18 cellular contexts compared by ENCODE assay signal in the genomic region with DNA sequence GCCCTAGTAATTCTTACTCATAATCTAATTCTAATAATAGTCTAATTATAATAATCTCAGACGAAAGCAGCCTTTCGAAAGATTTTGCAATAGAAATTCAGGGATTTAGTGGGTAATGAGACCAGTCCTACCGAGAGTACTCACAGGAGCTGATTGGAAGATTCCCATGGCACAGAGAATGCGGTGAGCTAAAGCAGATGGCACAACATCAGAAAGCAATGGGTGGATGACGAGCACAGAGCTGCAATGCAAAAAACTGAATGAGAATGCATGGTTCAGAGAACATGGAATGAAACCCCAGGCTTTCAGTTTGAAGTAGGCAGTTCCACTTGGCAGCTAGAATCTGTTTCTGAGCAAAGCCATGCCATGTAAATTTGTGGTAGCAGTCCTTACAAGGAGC.
DNase-seq lines count a peak whose midpoint lies in the region; ATAC-seq and TF ChIP-seq lines count a peak whose summit lies in the region.
"Had no signal": no experiment of that assay in that cellular context is flagged by ENCODE, and none has a peak within 500 bp of the region (broad histone marks: within the 10 kb centered on the region; RNA-seq: fewer than 3 reads in every experiment).

No MANE protein-coding gene starts in this region.

- no peak overlapping the region for H2AFZ ChIP-seq in OCI-LY3 (ENCODE audit: low read depth, low read length)
- H2AFZ ChIP-seq in GM23338 = no peak overlapping the region

- H4K20me1 ChIP-seq in OCI-LY3 (ENCODE audit: insufficient read depth, low read length) (no peaks in the 10 kb centered on the region), GM23338 (replicated peaks; ENCODE audit: insufficient read depth) (no peaks in the 10 kb centered on the region)

- H3K27ac Mint-ChIP-seq in progenitor cell of endocrine pancreas (peak overlapping the region; percentile 69), GM23338 (no peak overlapping the region)
- H3K27ac Mint-ChIP-seq: CD4-positive, CD25-positive, alpha-beta regulatory T cell; CD8-positive, alpha-beta memory T cell; H9 had no signal

- peak overlapping the region; percentile 80 for H3K4me2 ChIP-seq in OCI-LY3 (ENCODE audit: low read length)
- H3K4me2 ChIP-seq in GM23338 = no peak overlapping the region

- peaks cover 2% of the 10 kb centered on the region for H3K36me3 Mint-ChIP-seq in progenitor cell of endocrine pancreas (ENCODE audit: insufficient read depth)
- H3K36me3 Mint-ChIP-seq in GM23338 (ENCODE audit: low read depth) = no peaks in the 10 kb centered on the region
- H3K36me3 Mint-ChIP-seq: CD4-positive, CD25-positive, alpha-beta regulatory T cell; CD8-positive, alpha-beta memory T cell had no signal

- H3K9me2 ChIP-seq in GM23338 (ENCODE audit: insufficient read depth) = no peaks in the 10 kb centered on the region

- peaks cover 3% of the 10 kb centered on the region for H3K9me3 Mint-ChIP-seq in progenitor cell of endocrine pancreas (ENCODE audit: low read depth)
- no peaks in the 10 kb centered on the region for H3K9me3 Mint-ChIP-seq in GM23338
- H3K9me3 Mint-ChIP-seq: CD8-positive, alpha-beta memory T cell; H9 had no signal

- in situ Hi-C loops in KBM-7 (cut with MboI; ENCODE audit: low pct_unique_long_range_greater_than_20kb, low sequenced_read_pairs) = no loop called here

- H3K9ac ChIP-seq in OCI-LY3 (ENCODE audit: low read length) = peak overlapping the region; percentile 82

- H3F3A ChIP-seq in GM23338 (replicated peaks; ENCODE audit: low read depth) = no peaks in the 10 kb centered on the region

- H3K4me3 Mint-ChIP-seq in progenitor cell of endocrine pancreas (ENCODE audit: low read depth) (no peak overlapping the region), GM23338 (no peak overlapping the region)
- H3K4me3 Mint-ChIP-seq: CD4-positive, CD25-positive, alpha-beta regulatory T cell; CD8-positive, alpha-beta memory T cell; H9 had no signal

- H3K27me3 Mint-ChIP-seq in progenitor cell of endocrine pancreas = no peaks in the 10 kb centered on the region
- H3K27me3 Mint-ChIP-seq in GM23338 (ENCODE audit: insufficient read depth, low read depth, poor library complexity) = no peaks in the 10 kb centered on the region
- H3K27me3 Mint-ChIP-seq: CD4-positive, CD25-positive, alpha-beta regulatory T cell; CD8-positive, alpha-beta memory T cell had no signal

- TF ChIP-seq POLR2A in esophagus squamous epithelium (IDR thresholded peaks at IDR 0.05) = no peak

- TF ChIP-seq CTCF in OCI-LY3 (IDR thresholded peaks at IDR 0.05; ENCODE audit: low read depth, low read length) (no peak), esophagus squamous epithelium (IDR thresholded peaks at IDR 0.05) (no peak), progenitor cell of endocrine pancreas (IDR thresholded peaks at IDR 0.05; ENCODE audit: unreplicated experiment) (no peak), coronary artery (IDR thresholded peaks at IDR 0.05) (no peak), GM23338 (conservative IDR thresholded peaks at IDR 0.05; ENCODE audit: low read depth in 2 of 2) (no peak)

- WGBS in esophagus squamous epithelium, 2 donors = 45 to 59% methylated on average over 5 of the region's 5 CpGs

- no peaks in the 10 kb centered on the region for H3K9me3 ChIP-seq in OCI-LY3 (ENCODE audit: insufficient read depth, low read length)
- H3K9me3 ChIP-seq in esophagus squamous epithelium = no peaks in the 10 kb centered on the region
- H3K9me3 ChIP-seq: BE2C had no signal

- peaks cover 92% of the 10 kb centered on the region for H3K4me1 ChIP-seq in OCI-LY3 (ENCODE audit: low read length)
- peaks cover 0 to 85% (median 0%) of the 10 kb centered on the region in 3 donors for H3K4me1 ChIP-seq in esophagus squamous epithelium
- peaks cover 4% of the 10 kb centered on the region; the same call in 1 of the 2 replicates for H3K4me1 ChIP-seq in GM23338 (ENCODE audit: insufficient read depth)
- H3K4me1 ChIP-seq: BE2C had no signal

- ATAC-seq in GM23338 = no peak
- ATAC-seq: GM12878 had no signal

- H3K4me3 ChIP-seq in OCI-LY3 (ENCODE audit: low read length) = peak overlapping the region; percentile 71
- H3K4me3 ChIP-seq in esophagus squamous epithelium = no peak overlapping the region
- H3K4me3 ChIP-seq in coronary artery = no peak overlapping the region
- no peak overlapping the region for H3K4me3 ChIP-seq in GM23338
- H3K4me3 ChIP-seq: GM12878 had no signal

- H3K4me1 Mint-ChIP-seq in progenitor cell of endocrine pancreas (ENCODE audit: low read depth) = peaks cover 24% of the 10 kb centered on the region
- H3K4me1 Mint-ChIP-seq in GM23338 = peaks cover 7% of the 10 kb centered on the region; the same call in 2 of the 3 replicates
- H3K4me1 Mint-ChIP-seq: CD4-positive, CD25-positive, alpha-beta regulatory T cell; CD8-positive, alpha-beta memory T cell had no signal

- peak overlapping the region; percentile 94 for H3K27ac ChIP-seq in OCI-LY3 (ENCODE audit: low read length)
- peak overlapping the region in 3 of 4 donors; percentile 10 to 71 (median 66) for H3K27ac ChIP-seq in esophagus squamous epithelium
- no peak overlapping the region for H3K27ac ChIP-seq in coronary artery
- H3K27ac ChIP-seq in GM23338 (ENCODE audit: low read depth) = no peak overlapping the region

- H3K79me2 ChIP-seq in OCI-LY3 (ENCODE audit: low read length) (no peaks in the 10 kb centered on the region), GM23338 (replicated peaks; ENCODE audit: insufficient read depth) (no peaks in the 10 kb centered on the region)

- DNase-seq in Ammon's horn (ENCODE audit: low spot score) (peak; percentile 3), esophagus squamous epithelium (lab: John Stamatoyannopoulos, UW) (no peak), progenitor cell of endocrine pancreas (ENCODE audit: low spot score, unreplicated experiment) (no peak), coronary artery (ENCODE audit: low spot score) (no peak), KBM-7 (no peak), GM23338 (ENCODE audit: low spot score) (no peak)
- DNase-seq: BE2C; C1 segment of cervical spinal cord; CD4-positive, CD25-positive, alpha-beta regulatory T cell; CD8-positive, alpha-beta memory T cell; COR-L47; DMS 273 treated with DMSO at 0.1 percent for 48 hours; DMS53; DND-41; EL; H9 had no signal

- no peaks in the 10 kb centered on the region for H3K27me3 ChIP-seq in OCI-LY3 (ENCODE audit: low read depth, low read length)
- no peaks in the 10 kb centered on the region for H3K27me3 ChIP-seq in esophagus squamous epithelium
- H3K27me3 ChIP-seq in GM23338 (ENCODE audit: insufficient read depth) = no peaks in the 10 kb centered on the region
- H3K27me3 ChIP-seq: BE2C had no signal

- intact Hi-C loops in esophagus squamous epithelium (cut with DNase I) = no loop called here

- H3K36me3 ChIP-seq in OCI-LY3 (replicated peaks; ENCODE audit: low read depth, low read length) (peaks cover 16% of the 10 kb centered on the region), esophagus squamous epithelium (no peaks in the 10 kb centered on the region), GM23338 (ENCODE audit: insufficient read depth) (no peaks in the 10 kb centered on the region)
- H3K36me3 ChIP-seq: BE2C had no signal

TF ChIP-seq in GM23338, 12 proteins besides CTCF, POLR2A, EP300 and RAD21 (continues in another document):
- TF ChIP-seq, protein P1, sequence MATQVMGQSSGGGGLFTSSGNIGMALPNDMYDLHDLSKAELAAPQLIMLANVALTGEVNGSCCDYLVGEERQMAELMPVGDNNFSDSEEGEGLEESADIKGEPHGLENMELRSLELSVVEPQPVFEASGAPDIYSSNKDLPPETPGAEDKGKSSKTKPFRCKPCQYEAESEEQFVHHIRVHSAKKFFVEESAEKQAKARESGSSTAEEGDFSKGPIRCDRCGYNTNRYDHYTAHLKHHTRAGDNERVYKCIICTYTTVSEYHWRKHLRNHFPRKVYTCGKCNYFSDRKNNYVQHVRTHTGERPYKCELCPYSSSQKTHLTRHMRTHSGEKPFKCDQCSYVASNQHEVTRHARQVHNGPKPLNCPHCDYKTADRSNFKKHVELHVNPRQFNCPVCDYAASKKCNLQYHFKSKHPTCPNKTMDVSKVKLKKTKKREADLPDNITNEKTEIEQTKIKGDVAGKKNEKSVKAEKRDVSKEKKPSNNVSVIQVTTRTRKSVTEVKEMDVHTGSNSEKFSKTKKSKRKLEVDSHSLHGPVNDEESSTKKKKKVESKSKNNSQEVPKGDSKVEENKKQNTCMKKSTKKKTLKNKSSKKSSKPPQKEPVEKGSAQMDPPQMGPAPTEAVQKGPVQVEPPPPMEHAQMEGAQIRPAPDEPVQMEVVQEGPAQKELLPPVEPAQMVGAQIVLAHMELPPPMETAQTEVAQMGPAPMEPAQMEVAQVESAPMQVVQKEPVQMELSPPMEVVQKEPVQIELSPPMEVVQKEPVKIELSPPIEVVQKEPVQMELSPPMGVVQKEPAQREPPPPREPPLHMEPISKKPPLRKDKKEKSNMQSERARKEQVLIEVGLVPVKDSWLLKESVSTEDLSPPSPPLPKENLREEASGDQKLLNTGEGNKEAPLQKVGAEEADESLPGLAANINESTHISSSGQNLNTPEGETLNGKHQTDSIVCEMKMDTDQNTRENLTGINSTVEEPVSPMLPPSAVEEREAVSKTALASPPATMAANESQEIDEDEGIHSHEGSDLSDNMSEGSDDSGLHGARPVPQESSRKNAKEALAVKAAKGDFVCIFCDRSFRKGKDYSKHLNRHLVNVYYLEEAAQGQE (IDR thresholded peaks at IDR 0.05; ENCODE audit: unreplicated experiment) = no peak
- TF ChIP-seq ZNF114 (CRISPR knock-in tag; IDR thresholded peaks at IDR 0.05) = no peak
- TF ChIP-seq JUNB (IDR thresholded peaks at IDR 0.05; ENCODE audit: unreplicated experiment) = no peak
- no peak for TF ChIP-seq ZNF331 (CRISPR knock-in tag; IDR thresholded peaks at IDR 0.05; ENCODE audit: low read depth)
- TF ChIP-seq POLR2AphosphoS5 (IDR thresholded peaks at IDR 0.05; ENCODE audit: low read depth) = no peak
- TF ChIP-seq NANOG (IDR thresholded peaks at IDR 0.05; ENCODE audit: borderline replicate concordance) = no peak
- no peak for TF ChIP-seq CREB1 (CRISPR knock-in tag; IDR thresholded peaks at IDR 0.05; ENCODE audit: low read depth)
- TF ChIP-seq EZH2 (IDR thresholded peaks at IDR 0.05; ENCODE audit: low read depth, unreplicated experiment) = no peak
- TF ChIP-seq ETS1 (IDR thresholded peaks at IDR 0.05) = no peak

Comparison
In these comparisons a context has a peak if more than half of its experiments do, and no peak if none do; other contexts are left out.
1. H3K27ac ChIP-seq: peak in OCI-LY3 (single experiment) and esophagus squamous epithelium (3 of 4); none in coronary artery (0 of 2) and GM23338 (single experiment).